ENCODE assay signal across 9 cellular contexts in the genomic region with DNA sequence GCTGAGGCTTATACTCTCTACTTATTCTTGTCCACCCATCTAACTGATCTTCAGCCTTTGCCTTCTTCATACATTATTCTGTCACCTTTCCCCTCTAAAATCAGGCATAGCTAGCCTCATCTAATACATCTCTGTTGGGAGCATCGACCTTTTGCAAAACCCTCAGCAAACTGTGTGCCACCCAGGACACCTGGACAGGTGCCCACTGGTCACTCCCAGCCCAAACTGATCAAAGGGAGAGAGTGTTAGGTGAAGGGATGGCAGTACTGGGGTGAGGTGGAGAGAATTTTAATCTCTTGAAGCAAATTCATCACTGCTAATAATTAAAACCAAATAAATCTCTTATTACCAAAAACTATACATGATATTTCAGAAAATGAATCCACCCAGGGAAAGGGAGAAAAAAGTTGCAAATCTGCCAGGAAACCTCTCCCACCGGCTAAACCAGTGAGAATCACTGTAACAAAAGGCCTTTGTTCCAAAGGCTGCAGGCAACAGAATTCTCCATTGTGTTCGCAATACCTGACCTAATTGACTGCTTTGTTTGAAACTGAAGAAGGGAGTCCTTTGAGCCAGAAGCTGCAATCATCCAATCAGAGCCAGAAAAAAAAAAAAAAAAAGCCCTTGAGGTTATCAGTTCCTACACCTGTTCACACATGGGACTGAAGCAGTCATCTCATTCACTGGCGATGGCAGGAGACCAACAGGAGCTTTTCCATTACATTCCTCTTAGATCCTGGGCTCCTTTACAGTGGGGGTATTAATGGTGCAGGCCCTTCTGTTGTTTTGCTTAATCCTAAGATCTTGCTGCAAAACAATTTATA.
A peak's percentile ranks its signal among the peaks of the same experiment; 100 is the strongest.
DNase-seq lines count a peak whose midpoint lies in the region; ATAC-seq and TF ChIP-seq lines count a peak whose summit lies in the region.
"Had no signal": no experiment of that assay in that cellular context is flagged by ENCODE, and none has a peak within 500 bp of the region (broad histone marks: within the 10 kb centered on the region; RNA-seq: fewer than 3 reads in every experiment).

No MANE protein-coding gene starts in this region.

- BruUV-seq in OCI-LY7 (replicated peaks; lab: Mats Ljungman, UMichigan) = no TSS peak

- H3K27ac ChIP-seq in OCI-LY7 (ENCODE audit: low read depth, low read length, poor library complexity, severe bottlenecking) (no peak overlapping the region), GM23248 (no peak overlapping the region)

- CTCF ChIA-PET in OCI-LY7 (lab: Charles Lee; ENCODE audit: unreplicated experiment) = no interaction called here

- H4K20me1 ChIP-seq in OCI-LY7 (ENCODE audit: insufficient read depth, low read length) (no peaks in the 10 kb centered on the region), GM23248 (ENCODE audit: insufficient read depth) (no peaks in the 10 kb centered on the region)

- intact Hi-C loops in OCI-LY7 (cut with micrococcal nuclease; ENCODE audit: unreplicated experiment) = no loop called here

- in situ Hi-C loops in GM23248 (cut with MboI) = no loop called here

- H3K27me3 ChIP-seq in GM23248 (replicated peaks; ENCODE audit: insufficient read depth) = no peaks in the 10 kb centered on the region

- no peak overlapping the region for H3K9ac ChIP-seq in GM23248

- WGBS in GM23248 (ENCODE audit: low coverage in 1 of 2, low lambda C conversion rate in 2 of 2, missing lambda C conversion rate in 2 of 2), 2 experiments = 97 to 98% methylated on average over 4 of the region's 4 CpGs

- ATAC-seq in omental fat pad (ENCODE audit: low FRiP score) = no peak
- ATAC-seq in stimulated activated naive CD8-positive, alpha-beta T cell treated with anti-CD3 and anti-CD28 coated beads, Interleukin-15, Interleukin-2, amounts not matched to agents 100 U/mL and 50 U/mL, for 24 hours = no peak

- POLR2A ChIA-PET in OCI-LY7 (lab: Charles Lee) = no interaction called here

- H3K79me2 ChIP-seq in OCI-LY7 (ENCODE audit: insufficient read depth, low read depth, low read length) (no peaks in the 10 kb centered on the region), GM23248 (ENCODE audit: insufficient read depth) (no peaks in the 10 kb centered on the region)

- DNase-seq in DMS79 (lab: John Stamatoyannopoulos, UW) = peak; percentile 95
- DNase-seq in NCI-H2107 treated with DMSO at 0.1 percent for 48 hours (lab: John Stamatoyannopoulos, UW; ENCODE audit: unreplicated experiment) = peak; percentile 98
- peak; percentile 63 for DNase-seq in cerebellum (ENCODE audit: low spot score)
- peak; percentile 83 for DNase-seq in midbrain (lab: John Stamatoyannopoulos, UW)
- no peak for DNase-seq in OCI-LY7 (ENCODE audit: low spot score)
- no peak for DNase-seq in GM23248
- no peak for DNase-seq in omental fat pad (ENCODE audit: low spot score)
- DNase-seq in stimulated activated naive CD8-positive, alpha-beta T cell treated with anti-CD3 and anti-CD28 coated beads, Interleukin-15, Interleukin-2, amounts not matched to agents 100 U/mL and 50 U/mL, for 24 hours = no peak
- DNase-seq: activated naive CD8-positive, alpha-beta T cell treated with anti-CD3 and anti-CD28 coated beads, Interleukin-2, amount 10 ng/mL, durations not matched to agents 7 days and 5 days had no signal

- H3K4me2 ChIP-seq in OCI-LY7 (ENCODE audit: low read length) (no peak overlapping the region), GM23248 (ENCODE audit: unreplicated experiment) (no peak overlapping the region)

- H3K9me3 ChIP-seq in OCI-LY7 (ENCODE audit: low read length) (no peaks in the 10 kb centered on the region), GM23248 (ENCODE audit: low read depth) (no peaks in the 10 kb centered on the region)

- TF ChIP-seq CTCF in OCI-LY7 (conservative IDR thresholded peaks at IDR 0.05; ENCODE audit: low read length) (no peak), omental fat pad (IDR thresholded peaks at IDR 0.05) (no peak)

- H3K4me3 ChIP-seq in OCI-LY7 (ENCODE audit: low read depth, low read length, poor library complexity, severe bottlenecking) = no peak overlapping the region
- no peak overlapping the region for H3K4me3 ChIP-seq in GM23248

- no peaks in the 10 kb centered on the region for H3K4me1 ChIP-seq in OCI-LY7 (ENCODE audit: insufficient read depth, low read length, poor library complexity, severe bottlenecking)
- no peaks in the 10 kb centered on the region for H3K4me1 ChIP-seq in GM23248 (ENCODE audit: insufficient read depth)

- no peaks in the 10 kb centered on the region for H3K36me3 ChIP-seq in OCI-LY7 (ENCODE audit: insufficient read depth, low read length)
- 0 out of 2 replicates have a peak, but pooled peaks cover 6% of the 10 kb centered on the region for H3K36me3 ChIP-seq in GM23248 (ENCODE audit: low read depth)

- H2AFZ ChIP-seq in OCI-LY7 (ENCODE audit: low read length) (no peak overlapping the region), GM23248 (no peak overlapping the region)

- no peaks in the 10 kb centered on the region for H3F3A ChIP-seq in GM23248 (ENCODE audit: insufficient read depth)

- H3K9me2 ChIP-seq in OCI-LY7 (ENCODE audit: insufficient read depth, low read length) (no peaks in the 10 kb centered on the region), GM23248 (ENCODE audit: insufficient read depth) (no peaks in the 10 kb centered on the region)

Comparison
In these comparisons a context has a peak if more than half of its experiments do, and no peak if none do; other contexts are left out.
1. DNase-seq: peak in DMS79 (single experiment), NCI-H2107 treated with DMSO at 0.1 percent for 48 hours (single experiment), cerebellum (single experiment) and midbrain (single experiment); none in OCI-LY7 (single experiment), GM23248 (single experiment), omental fat pad (single experiment) and stimulated activated naive CD8-positive, alpha-beta T cell treated with anti-CD3 and anti-CD28 coated beads, Interleukin-15, Interleukin-2, amounts not matched to agents 100 U/mL and 50 U/mL, for 24 hours (single experiment).